Comparison of ENCODE assay signal across 14 cellular contexts in genomic region chr5:178422400-178422775, GRCh38.
"Had no signal": no experiment of that assay in that cellular context is flagged by ENCODE, and none has a peak within 500 bp of the region (broad histone marks: within the 10 kb centered on the region; RNA-seq: fewer than 3 reads in every experiment).

No MANE protein-coding gene starts in this region.

- H3K27ac ChIP-seq: esophagus squamous epithelium, hepatocyte, neutrophil, upper lobe of left lung had no signal

- H3K27me3 ChIP-seq: hepatocyte, neutrophil, upper lobe of left lung had no signal

- ATAC-seq: activated CD4-positive, CD25-positive, alpha-beta regulatory T cell treated with anti-CD3 and anti-CD28 coated beads, Interleukin-2, amount 50 U/mL, for 24 hours had no signal

- H3K4me2 ChIP-seq: hepatocyte had no signal

- DNase-seq: activated naive CD4-positive, alpha-beta T cell treated with anti-CD3 and anti-CD28 coated beads, Interleukin-2, amount 10 ng/mL, durations not matched to agents 7 days and 5 days; activated T-cell treated with anti-CD3 and anti-CD28 coated beads, Interleukin-2, amount 50 U/mL, for 24 hours; esophagus squamous epithelium; midbrain; small intestine; stimulated activated CD4-positive, alpha-beta T cell treated with anti-CD3 and anti-CD28 coated beads, Interleukin-4, amount 100 ng/mL, for 4 hours; stimulated activated CD8-positive, alpha-beta memory T cell treated with anti-CD3 and anti-CD28 coated beads, Interleukin-4, amount 100 ng/mL, for 48 hours; stimulated activated naive CD4-positive, alpha-beta T cell treated with Interleukin-2 at 50 U/mL for 16 hours; substantia nigra; upper lobe of left lung had no signal

- H3K36me3 ChIP-seq: esophagus squamous epithelium, neutrophil, upper lobe of left lung had no signal

- FAIRE-seq: keratinocyte, small intestine had no signal

- H3K4me1 ChIP-seq: esophagus squamous epithelium, upper lobe of left lung had no signal

- H3K9me3 ChIP-seq: esophagus squamous epithelium, neutrophil, upper lobe of left lung had no signal

- H2AFZ ChIP-seq: hepatocyte had no signal

- H3K4me3 ChIP-seq: esophagus squamous epithelium, hepatocyte, upper lobe of left lung had no signal
